11 cellular contexts compared by ENCODE assay signal in genomic region chr22:31253949-31254348, GRCh38. TPM values are rescaled to one million over a fixed set of nuclear protein-coding genes. Genes with fewer than 3 reads are reported as not detected.
A peak's percentile ranks its signal among the peaks of the same experiment; 100 is the strongest.
DNase-seq lines count a peak whose midpoint lies in the region; ATAC-seq and TF ChIP-seq lines count a peak whose summit lies in the region.
"Had no signal": no experiment of that assay in that cellular context is flagged by ENCODE, and none has a peak within 500 bp of the region (broad histone marks: within the 10 kb centered on the region; RNA-seq: fewer than 3 reads in every experiment).

No MANE protein-coding gene starts in this region.

- no peak overlapping the region for H3K4me3 ChIP-seq in PC-9
- H3K4me3 ChIP-seq in parathyroid adenoma (ENCODE audit: low read depth, low read length) = no peak overlapping the region
- H3K4me3 ChIP-seq: BLaER1 treated with 17β-estradiol and CSF1 and Interleukin-3, amounts not matched to agents 10 nM and 100 nM had no signal

- TF ChIP-seq CTCF in PC-9 (conservative IDR thresholded peaks at IDR 0.05) (no peak), parathyroid adenoma (IDR thresholded peaks at IDR 0.05) (no peak)

- H3K9me3 ChIP-seq in PC-9 (ENCODE audit: insufficient read depth, low read depth) = no peaks in the 10 kb centered on the region
- no peaks in the 10 kb centered on the region for H3K9me3 ChIP-seq in parathyroid adenoma (ENCODE audit: control insufficient read depth, low read length)
- H3K9me3 ChIP-seq: BLaER1 treated with 17β-estradiol and CSF1 and Interleukin-3, amounts not matched to agents 10 nM and 100 nM had no signal

- H3K4me2 ChIP-seq in PC-9 = no peak overlapping the region
- peak overlapping the region; percentile 21 for H3K4me2 ChIP-seq in parathyroid adenoma (ENCODE audit: low read length)

- H3K27ac ChIP-seq in PC-9 (no peak overlapping the region), parathyroid adenoma (peak overlapping the region; percentile 61)
- H3K27ac ChIP-seq: BLaER1 treated with 17β-estradiol and CSF1 and Interleukin-3, amounts not matched to agents 10 nM and 100 nM had no signal

- no peaks in the 10 kb centered on the region for H3K27me3 ChIP-seq in PC-9 (ENCODE audit: insufficient read depth, low read depth)
- no peaks in the 10 kb centered on the region for H3K27me3 ChIP-seq in parathyroid adenoma (ENCODE audit: control insufficient read depth, insufficient read depth, low read length)
- H3K27me3 ChIP-seq: BLaER1 treated with 17β-estradiol and CSF1 and Interleukin-3, amounts not matched to agents 10 nM and 100 nM had no signal

- POLR2A ChIA-PET in PC-9 (lab: Charles Lee; ENCODE audit: unreplicated experiment) = interaction anchor here (0.6 to 0.9 kb wide), 3 partner anchors 16 to 716 kb away, joined by 3 to 6 read pairs (median 5); no protein-coding TSS in a partner anchor

- H3K36me3 ChIP-seq in PC-9 (ENCODE audit: low read depth) = no peaks in the 10 kb centered on the region
- H3K36me3 ChIP-seq in parathyroid adenoma (ENCODE audit: control insufficient read depth, insufficient read depth, low read length) = no peaks in the 10 kb centered on the region

- H2AFZ ChIP-seq in PC-9 (no peak overlapping the region), parathyroid adenoma (no peak overlapping the region)

- no peaks in the 10 kb centered on the region for H4K20me1 ChIP-seq in PC-9 (ENCODE audit: insufficient read depth)

- DNase-seq in ELF-1 (ENCODE audit: low read depth, low spot score) (peak; percentile 97), PC-9 (peak; percentile 81 to 95), left cardiac atrium (no peak), head of caudate nucleus (no peak)
- DNase-seq in activated CD8-positive, alpha-beta memory T cell treated with anti-CD3 and anti-CD28 coated beads, Interleukin-2, amount 50 U/mL, for 48 hours = no peak
- DNase-seq: activated CD4-positive, alpha-beta T cell treated with anti-CD3 and anti-CD28 coated beads, Interleukin-2, amount 50 U/mL, for 1 hour; stimulated activated naive CD8-positive, alpha-beta T cell treated with anti-CD3 and anti-CD28 coated beads, Interleukin-15, amount 100 ng/mL, for 72 hours had no signal

- CTCF ChIA-PET in PC-9 (lab: Charles Lee) = interaction anchor here (0.7 to 1.8 kb wide), 7 partner anchors 10 to 47 kb away, joined by 3 to 8 read pairs (median 4); no protein-coding TSS in a partner anchor

- H3K79me2 ChIP-seq in PC-9 (ENCODE audit: low read depth) = no peaks in the 10 kb centered on the region
- H3K79me2 ChIP-seq in parathyroid adenoma = peaks cover 14% of the 10 kb centered on the region

- BruUV-seq in PC-9 (replicated peaks; lab: Mats Ljungman, UMichigan) = no TSS peak

- H3K9ac ChIP-seq in parathyroid adenoma = no peak overlapping the region
- H3K9ac ChIP-seq: BLaER1 treated with 17β-estradiol and CSF1 and Interleukin-3, amounts not matched to agents 10 nM and 100 nM had no signal

- ATAC-seq in left cardiac atrium = peak; percentile 33 to 59
- ATAC-seq in GM19397 (IDR thresholded peaks at IDR 0.05; ENCODE audit: unreplicated experiment) = no peak
- no peak for ATAC-seq in GM19023 (IDR thresholded peaks at IDR 0.05; ENCODE audit: unreplicated experiment)
- ATAC-seq: stimulated activated naive CD8-positive, alpha-beta T cell treated with anti-CD3 and anti-CD28 coated beads, Interleukin-15, amount 100 ng/mL, for 72 hours had no signal

- H3F3A ChIP-seq in PC-9 (ENCODE audit: insufficient read depth, low read depth) = no peaks in the 10 kb centered on the region

- no peaks in the 10 kb centered on the region for H3K9me2 ChIP-seq in PC-9 (ENCODE audit: insufficient read depth)

- intact Hi-C loops in PC-9 (cut with micrococcal nuclease; ENCODE audit: unreplicated experiment) (loop anchor here (1.0 to 2.0 kb wide), 4 partner anchors 37 to 89 kb away; partner anchors contain the start of gene LIMK2), left cardiac atrium (cut with DNase I) (no loop called here), head of caudate nucleus (cut with DNase I) (no loop called here)

- H3K4me1 ChIP-seq in PC-9 (replicated peaks; ENCODE audit: insufficient read depth) (peaks cover 6% of the 10 kb centered on the region; the same call in 1 of the 2 replicates), parathyroid adenoma (peaks cover 17% of the 10 kb centered on the region)

RNA-seq across cellular contexts. Expression of gene PIK3IP1, which starts 38.3 kb away (rescaled TPM):
- total RNA-seq in PC-9 (2021) = 15.7 and 17.4 TPM in 2 replicates
- total RNA-seq in left cardiac atrium = 10 to 100 TPM in 1 of 2 donors, 1 to 10 TPM in 1; 5.2 to 15.6 TPM

RNA-seq across cellular contexts. Expression of gene LIMK2, which starts 41.9 kb away (rescaled TPM):
- total RNA-seq in PC-9 (2021) = 32.8 and 42.5 TPM in 2 replicates
- 10 to 100 TPM; 10.2 to 18.5 TPM for total RNA-seq in left cardiac atrium

Comparison
In these comparisons a context has a peak if more than half of its experiments do, and no peak if none do; other contexts are left out.
1. DNase-seq: peak in ELF-1 (single experiment) and PC-9 (2 of 2); none in left cardiac atrium (single experiment), activated CD8-positive, alpha-beta memory T cell treated with anti-CD3 and anti-CD28 coated beads, Interleukin-2, amount 50 U/mL, for 48 hours (single experiment) and head of caudate nucleus (0 of 42).
2. ATAC-seq: peak in left cardiac atrium (2 of 2); none in GM19397 (single experiment) and GM19023 (single experiment).